Comparison of ENCODE assay signal across 22 cellular contexts in genomic region chr11:7239877-7240276, GRCh38. TPM values are rescaled to one million over a fixed set of nuclear protein-coding genes. Genes with fewer than 3 reads are reported as not detected.
A peak's percentile ranks its signal among the peaks of the same experiment; 100 is the strongest.
DNase-seq lines count a peak whose midpoint lies in the region; ATAC-seq and TF ChIP-seq lines count a peak whose summit lies in the region.
"Had no signal": no experiment of that assay in that cellular context is flagged by ENCODE, and none has a peak within 500 bp of the region (broad histone marks: within the 10 kb centered on the region; RNA-seq: fewer than 3 reads in every experiment).

No MANE protein-coding gene starts in this region.

- H3K4me1 ChIP-seq in esophagus muscularis mucosa (no peaks in the 10 kb centered on the region), neural progenitor cell (no peaks in the 10 kb centered on the region)
- H3K4me1 ChIP-seq: A549; BE2C; BLaER1 treated with 17β-estradiol and CSF1 and Interleukin-3, amounts not matched to agents 10 nM and 100 nM had no signal

- H3K27me3 Mint-ChIP-seq in WTC11 (ENCODE audit: low read depth) = no peaks in the 10 kb centered on the region; the same call in 1 of the 2 replicates
- no peaks in the 10 kb centered on the region for H3K27me3 Mint-ChIP-seq in neural progenitor cell (ENCODE audit: insufficient read depth, low read depth)

- H3F3A ChIP-seq in neural progenitor cell (ENCODE audit: low read depth) = no peaks in the 10 kb centered on the region

- H3K9ac ChIP-seq in neural progenitor cell = no peak overlapping the region
- H3K9ac ChIP-seq: BLaER1 treated with 17β-estradiol and CSF1 and Interleukin-3, amounts not matched to agents 10 nM and 100 nM had no signal

- H3K4me3 ChIP-seq in esophagus muscularis mucosa (no peak overlapping the region), neural progenitor cell (no peak overlapping the region)
- H3K4me3 ChIP-seq: A549; BLaER1 treated with 17β-estradiol and CSF1 and Interleukin-3, amounts not matched to agents 10 nM and 100 nM had no signal

- H2AFZ ChIP-seq in neural progenitor cell (replicated peaks) = no peak overlapping the region

- intact Hi-C loops in esophagus muscularis mucosa (cut with DNase I) = no loop called here

- DNase-seq in WTC11 (ENCODE audit: low spot score) = no peak
- peak; percentile 42 for DNase-seq in esophagus muscularis mucosa (ENCODE audit: extremely low spot score)
- peak; percentile 15 for DNase-seq in neural progenitor cell (ENCODE audit: low spot score)
- no peak for DNase-seq in NCI-H774 (lab: John Stamatoyannopoulos, UW)
- no peak for DNase-seq in NCI-H1048 (lab: John Stamatoyannopoulos, UW)
- DNase-seq in ureter (ENCODE audit: low spot score) = no peak
- DNase-seq: 8988T; ACHN; AML-193; BE2C; CD4-positive, alpha-beta T cell; CD8-positive, alpha-beta memory T cell; DMS 273 treated with DMSO at 0.1 percent for 48 hours; DMS79; EL; GDM1; GOT3; H7; HCEC 1CT had no signal

- H3K9me3 Mint-ChIP-seq in WTC11 (no peaks in the 10 kb centered on the region), neural progenitor cell (no peaks in the 10 kb centered on the region)
- H3K9me3 Mint-ChIP-seq: CD14-positive monocyte; CD4-positive, alpha-beta T cell; CD8-positive, alpha-beta memory T cell had no signal

- H4K20me1 ChIP-seq in neural progenitor cell (ENCODE audit: low read depth) = no peaks in the 10 kb centered on the region
- H4K20me1 ChIP-seq: BLaER1 treated with 17β-estradiol and CSF1 and Interleukin-3, amounts not matched to agents 10 nM and 100 nM had no signal

- peaks cover 0 to 16% (median 0%) of the 10 kb centered on the region in 4 donors for H3K27me3 ChIP-seq in esophagus muscularis mucosa
- H3K27me3 ChIP-seq in neural progenitor cell = peaks cover 4% of the 10 kb centered on the region
- H3K27me3 ChIP-seq: BE2C; BLaER1 treated with 17β-estradiol and CSF1 and Interleukin-3, amounts not matched to agents 10 nM and 100 nM had no signal

- H3K27ac Mint-ChIP-seq in WTC11 (no peak overlapping the region; the same call in 1 of the 2 replicates), neural progenitor cell (no peak overlapping the region)
- H3K27ac Mint-ChIP-seq: CD14-positive monocyte; CD4-positive, alpha-beta T cell; CD8-positive, alpha-beta memory T cell had no signal

- TF ChIP-seq EP300 in esophagus muscularis mucosa (IDR thresholded peaks at IDR 0.05) = no peak

- POLR2A ChIA-PET in WTC11 (lab: Charles Lee) = interaction anchor here (0.7 kb wide), 1 partner anchor 18 kb away, joined by 3 read pairs; no protein-coding TSS in a partner anchor

- WGBS in esophagus muscularis mucosa = 59% methylated on average over 5 of the region's 5 CpGs

- ATAC-seq in WTC11 = peak; percentile 87
- ATAC-seq: A549 had no signal

- H3K4me2 ChIP-seq in neural progenitor cell = peak overlapping the region; percentile 4
- H3K4me2 ChIP-seq: A549; BLaER1 treated with 17β-estradiol and CSF1 and Interleukin-3, amounts not matched to agents 10 nM and 100 nM had no signal

- H3K36me3 ChIP-seq in esophagus muscularis mucosa = no peaks in the 10 kb centered on the region
- H3K36me3 ChIP-seq in neural progenitor cell = no peaks in the 10 kb centered on the region
- H3K36me3 ChIP-seq: BE2C; BLaER1 treated with 17β-estradiol and CSF1 and Interleukin-3, amounts not matched to agents 10 nM and 100 nM had no signal

- H3K4me1 Mint-ChIP-seq in WTC11 (peaks cover 18% of the 10 kb centered on the region), neural progenitor cell (no peaks in the 10 kb centered on the region)
- H3K4me1 Mint-ChIP-seq: CD14-positive monocyte; CD8-positive, alpha-beta memory T cell had no signal

- CTCF ChIA-PET in WTC11 (lab: Charles Lee) = interaction anchor here (0.6 to 1.0 kb wide), 3 partner anchors 12 to 332 kb away, joined by 3 read pairs; partner anchors contain the start of gene SYT9

- H3K4me3 Mint-ChIP-seq in WTC11 = no peak overlapping the region
- no peak overlapping the region for H3K4me3 Mint-ChIP-seq in neural progenitor cell
- H3K4me3 Mint-ChIP-seq: CD4-positive, alpha-beta T cell; CD8-positive, alpha-beta memory T cell had no signal

- no peaks in the 10 kb centered on the region for H3K79me2 ChIP-seq in neural progenitor cell (ENCODE audit: low read depth)

- TF ChIP-seq CTCF in WTC11 (IDR thresholded peaks at IDR 0.05) = no peak
- TF ChIP-seq CTCF in esophagus muscularis mucosa (IDR thresholded peaks at IDR 0.05) = no peak
- TF ChIP-seq CTCF in neural progenitor cell (IDR thresholded peaks at IDR 0.05) = no peak

- no peaks in the 10 kb centered on the region for H3K36me3 Mint-ChIP-seq in WTC11
- H3K36me3 Mint-ChIP-seq in neural progenitor cell = no peaks in the 10 kb centered on the region
- H3K36me3 Mint-ChIP-seq: CD14-positive monocyte; CD8-positive, alpha-beta memory T cell had no signal

- no peak for TF ChIP-seq POLR2A in esophagus muscularis mucosa (IDR thresholded peaks at IDR 0.05; ENCODE audit: low read depth)

- H3K27ac ChIP-seq in esophagus muscularis mucosa (replicated peaks in 1 of 4) (no peak overlapping the region), neural progenitor cell (no peak overlapping the region)
- H3K27ac ChIP-seq: A549; BLaER1 treated with 17β-estradiol and CSF1 and Interleukin-3, amounts not matched to agents 10 nM and 100 nM had no signal

- H3K9me3 ChIP-seq in esophagus muscularis mucosa (no peaks in the 10 kb centered on the region), neural progenitor cell (ENCODE audit: low read depth) (no peaks in the 10 kb centered on the region)
- H3K9me3 ChIP-seq: A549; BE2C; BLaER1 treated with 17β-estradiol and CSF1 and Interleukin-3, amounts not matched to agents 10 nM and 100 nM had no signal

TF ChIP-seq in WTC11, 78 proteins besides CTCF, POLR2A, EP300 and RAD21 (continues in another document):
- no peak for TF ChIP-seq GTF2I (CRISPR knock-in tag; conservative IDR thresholded peaks at IDR 0.05)
- TF ChIP-seq EMX1 (CRISPR knock-in tag; IDR thresholded peaks at IDR 0.05) = no peak
- TF ChIP-seq TP53 (CRISPR knock-in tag; IDR thresholded peaks at IDR 0.05) = no peak
- TF ChIP-seq E2F5 (CRISPR knock-in tag; IDR thresholded peaks at IDR 0.05) = no peak
- no peak for TF ChIP-seq NFATC4 (CRISPR knock-in tag; IDR thresholded peaks at IDR 0.05)
- no peak for TF ChIP-seq E2F1 (CRISPR knock-in tag; IDR thresholded peaks at IDR 0.05)
- no peak for TF ChIP-seq FOXK1 (CRISPR knock-in tag; IDR thresholded peaks at IDR 0.05)
- TF ChIP-seq ERG (CRISPR knock-in tag; IDR thresholded peaks at IDR 0.05) = no peak
- no peak for TF ChIP-seq AFF4 (CRISPR knock-in tag; IDR thresholded peaks at IDR 0.05; ENCODE audit: borderline replicate concordance)
- no peak for TF ChIP-seq JUN (CRISPR knock-in tag; IDR thresholded peaks at IDR 0.05)

RNA-seq across cellular contexts. Expression of gene SYT9, which starts 11.8 kb away (rescaled TPM):
- total RNA-seq in WTC11 (2021) (1.3 to 1.7 TPM (median 1.7 TPM) in 3 replicates), esophagus muscularis mucosa (under 1 TPM in 3 of 4 donors, not detected in 1; 0.13 to 0.33 (median 0.29) TPM), neural progenitor cell (ENCODE audit: low replicate concordance) (5.2 and 5.3 TPM in 2 replicates), ureter (0.60 TPM)
- total RNA-seq: CD4-positive, alpha-beta T cell; CD8-positive, alpha-beta memory T cell had no signal

Comparison
In these comparisons a context has a peak if more than half of its experiments do, and no peak if none do; other contexts are left out.
1. DNase-seq: peak in esophagus muscularis mucosa (single experiment) and neural progenitor cell (single experiment); none in WTC11 (single experiment), NCI-H774 (single experiment), NCI-H1048 (single experiment) and ureter (single experiment).